In genomic region chr10:59271160-59271559, GRCh38 we compare ENCODE assay signal across 17 cellular contexts.
"Had no signal": no experiment of that assay in that cellular context is flagged by ENCODE, and none has a peak within 500 bp of the region (broad histone marks: within the 10 kb centered on the region; RNA-seq: fewer than 3 reads in every experiment).

No MANE protein-coding gene starts in this region.

- H3K4me1 ChIP-seq: vagina had no signal

- DNase-seq: activated CD4-positive, alpha-beta memory T cell treated with anti-CD3 and anti-CD28 coated beads, Interleukin-2, amount 10 ng/mL, durations not matched to agents 7 days and 5 days; activated CD4-positive, alpha-beta T cell treated with anti-CD3 and anti-CD28 coated beads for 4 hours; activated naive CD4-positive, alpha-beta T cell treated with anti-CD3 and anti-CD28 coated beads, Interleukin-2, amount 10 ng/mL, durations not matched to agents 7 days and 5 days; activated T-cell treated with anti-CD3 and anti-CD28 coated beads, Interleukin-2, amount 50 U/mL, for 24 hours; kidney; left ventricle myocardium superior; mucosa of descending colon; naive thymus-derived CD4-positive, alpha-beta T cell; stimulated activated CD4-positive, alpha-beta T cell treated with anti-CD3 and anti-CD28 coated beads, Interleukin-4, amount 100 ng/mL, for 1 hour; stimulated activated naive B cell treated with anti-CD40 and anti-IgM and Interleukin-4, amounts not matched to agents 10 μg/mL and 1 μg/mL and 100 μg/mL, for 72 hours had no signal

- H3K27ac ChIP-seq: cardiac muscle cell, neutrophil, tibial nerve, vagina had no signal

- H3K9me3 ChIP-seq: mucosa of descending colon, neutrophil, tibial nerve, vagina had no signal

- FAIRE-seq: astrocyte, colon, endometrium, kidney had no signal

- H3K4me3 ChIP-seq: cardiac muscle cell, mucosa of descending colon, tibial nerve, vagina had no signal

- H3K36me3 ChIP-seq: cardiac muscle cell, neutrophil, tibial nerve had no signal

- H3K27me3 ChIP-seq: cardiac muscle cell, neutrophil, tibial nerve, vagina had no signal
